ENCODE assay signal across 8 cellular contexts in genomic region chr6:79630883-79631799, GRCh38. TPM values are rescaled to one million over a fixed set of nuclear protein-coding genes. Genes with fewer than 3 reads are reported as not detected.
DNase-seq lines count a peak whose midpoint lies in the region; ATAC-seq and TF ChIP-seq lines count a peak whose summit lies in the region.

TSS of gene SH3BGRL2 (plus strand) at chr6:79631329. CDS start at chr6:79631462, 133 bp downstream.

- WGBS in heart right ventricle, 2 donors: 1% methylated on average over 71 to 76 of the region's 77 CpGs

- H3K4me3 ChIP-seq in PC-9 (peak within 1 kb of the TSS; percentile 90), ascending aorta (peak within 1 kb of the TSS; percentile 84 to 93), heart right ventricle (peak within 1 kb of the TSS; percentile 55 to 88 (median 76)), uterus (peak within 1 kb of the TSS; percentile 61 to 65)

- POLR2A ChIA-PET in PC-9 (lab: Charles Lee; ENCODE audit: unreplicated experiment): interaction anchor here (0.5 to 0.7 kb wide), 8 partner anchors 9 to 1533 kb away, joined by 3 to 5 read pairs (median 4); no protein-coding TSS in a partner anchor

- CTCF ChIA-PET in PC-9 (lab: Charles Lee): no interaction called here

- H3K27ac ChIP-seq in PC-9 (peak within 1 kb of the TSS; percentile 19; the same call in 1 of the 2 replicates), ascending aorta (peak within 1 kb of the TSS in 1 of 2 donors; percentile 19), heart right ventricle (peak within 1 kb of the TSS; percentile 3 to 86 (median 74)), uterus (peak within 1 kb of the TSS; percentile 52 to 73)

- H3K4me1 ChIP-seq in PC-9 (replicated peaks; ENCODE audit: insufficient read depth) (peaks cover 31% of the 10 kb centered on the region), ascending aorta (peaks cover 0 to 10% of the 10 kb centered on the region in 2 donors), heart right ventricle (peaks cover 0 to 37% (median 7%) of the 10 kb centered on the region in 9 donors), uterus (no peaks in the 10 kb centered on the region)

- peak within 1 kb of the TSS; percentile 97 for H2AFZ ChIP-seq in PC-9

- peak within 1 kb of the TSS; percentile 82 for H3K4me2 ChIP-seq in PC-9

- TSS peak; percentile 58 for BruUV-seq in PC-9 (replicated peaks; lab: Mats Ljungman, UMichigan)

- peak; percentile 66 for ATAC-seq in GM19025 (IDR thresholded peaks at IDR 0.05; ENCODE audit: low read depth, unreplicated experiment)
- ATAC-seq in heart right ventricle: peak; percentile 94 to 97 (median 96)
- peak; percentile 92 for ATAC-seq in omental fat pad (ENCODE audit: low FRiP score)

- H3K27me3 ChIP-seq in PC-9 (ENCODE audit: insufficient read depth, low read depth) (no peaks in the 10 kb centered on the region), ascending aorta (no peaks in the 10 kb centered on the region), heart right ventricle (peaks cover 0 to 37% (median 0%) of the 10 kb centered on the region in 7 donors), uterus (no peaks in the 10 kb centered on the region)

- no peaks in the 10 kb centered on the region for H3K9me2 ChIP-seq in PC-9 (ENCODE audit: insufficient read depth)

- H3F3A ChIP-seq in PC-9 (ENCODE audit: insufficient read depth, low read depth): no peaks in the 10 kb centered on the region; the same call in 1 of the 2 replicates

- H3K36me3 ChIP-seq in PC-9 (ENCODE audit: low read depth): no peaks in the 10 kb centered on the region
- no peaks in the 10 kb centered on the region for H3K36me3 ChIP-seq in ascending aorta
- no peaks in the 10 kb centered on the region for H3K36me3 ChIP-seq in heart right ventricle
- H3K36me3 ChIP-seq in uterus: no peaks in the 10 kb centered on the region

- no peaks in the 10 kb centered on the region for H4K20me1 ChIP-seq in PC-9 (ENCODE audit: insufficient read depth)

- 0 out of 2 replicates have a peak, but pooled peaks cover 3% of the 10 kb centered on the region for H3K79me2 ChIP-seq in PC-9 (ENCODE audit: low read depth)

- H3K9me3 ChIP-seq in PC-9 (ENCODE audit: insufficient read depth, low read depth) (no peaks in the 10 kb centered on the region), ascending aorta (no peaks in the 10 kb centered on the region), heart right ventricle (no peaks in the 10 kb centered on the region), uterus (no peaks in the 10 kb centered on the region)

- intact Hi-C loops in PC-9 (cut with micrococcal nuclease; ENCODE audit: unreplicated experiment): loop anchor here (1.0 to 2.0 kb wide), 3 partner anchors 40 to 86 kb away; no protein-coding TSS in a partner anchor
- intact Hi-C loops in ascending aorta (cut with DNase I): no loop called here
- intact Hi-C loops in heart right ventricle (cut with DNase I): loop anchor here in 1 of 10 donors (5.0 to 10.0 kb wide), 2 partner anchors 41 to 74 kb away; no protein-coding TSS in a partner anchor
- intact Hi-C loops in uterus (cut with DNase I; ENCODE audit: low total_unique reads): no loop called here

- peak; percentile 87 for DNase-seq in AG20443 (ENCODE audit: low spot score)
- DNase-seq in HPDE6-E6E7 (ENCODE audit: extremely low spot score): peak; percentile 73
- peak; percentile 37 to 75 for DNase-seq in PC-9
- DNase-seq in ascending aorta (ENCODE audit: low spot score in 2 of 2): peak; percentile 9 to 77
- DNase-seq in heart right ventricle: peak; percentile 71 to 77
- peak; percentile 34 for DNase-seq in omental fat pad (ENCODE audit: low spot score)
- DNase-seq in uterus: peak; percentile 67 to 73

- TF ChIP-seq POLR2A in uterus (IDR thresholded peaks at IDR 0.05): peak; percentile 32 to 48

- TF ChIP-seq CTCF in PC-9 (conservative IDR thresholded peaks at IDR 0.05) (no peak), ascending aorta (IDR thresholded peaks at IDR 0.05) (no peak), heart right ventricle (IDR thresholded peaks at IDR 0.05) (no peak), omental fat pad (IDR thresholded peaks at IDR 0.05) (no peak), uterus (IDR thresholded peaks at IDR 0.05) (no peak)

RNA-seq across cellular contexts. Expression of gene SH3BGRL2, which starts in this region (rescaled TPM):
- total RNA-seq in PC-9 (2021) (24.2 and 27.4 TPM in 2 replicates), ascending aorta (73.0 TPM), heart right ventricle (1 to 10 TPM; 4.1 to 8.6 (median 5.0) TPM), omental fat pad (100 to 1,000 TPM in 1 of 4 donors, 10 to 100 TPM in 3; 22.9 to 179 (median 39.0) TPM), uterus (10 to 100 TPM; 24.6 to 53.2 (median 34.4) TPM)
- 1 to 10 TPM; 4.4 to 5.2 TPM for polyA plus RNA-seq in heart right ventricle

Comparison
In these comparisons a context has a peak if more than half of its experiments do, and no peak if none do; other contexts are left out.
1. DNase-seq: peak in every context shown above with its lines; median percentile 87 in AG20443; 74 in heart right ventricle; 73 in HPDE6-E6E7; 70 in uterus; 56 in PC-9; 43 in ascending aorta; 34 in omental fat pad.